Comparison of ENCODE assay signal across 1 cellular context in genomic region chr13:40313269-40314200, GRCh38.
A peak's percentile ranks its signal among the peaks of the same experiment; 100 is the strongest.
TF ChIP-seq lines count a peak whose summit lies in the region.

No MANE protein-coding gene starts in this region.

TF ChIP-seq in HepG2, 621 proteins besides CTCF, POLR2A, EP300 and RAD21 (continued from another document and continues in another):
- 0 out of 2 replicates have a peak, but pooled peaks have one; percentile 60 for TF ChIP-seq HMGXB3 (CRISPR knock-in tag; IDR thresholded peaks at IDR 0.05; ENCODE audit: borderline replicate concordance)
- TF ChIP-seq IRF2 (CRISPR knock-in tag; IDR thresholded peaks at IDR 0.05) = peak; percentile 51; the same call in 1 of the 2 replicates
- TF ChIP-seq HOMEZ (CRISPR knock-in tag; IDR thresholded peaks at IDR 0.05; ENCODE audit: low read depth) = peak; percentile 51; the same call in 1 of the 2 replicates
- TF ChIP-seq NCOR1 (IDR thresholded peaks at IDR 0.05; ENCODE audit: borderline replicate concordance, low read length) = 0 out of 2 replicates have a peak, but pooled peaks have one; percentile 34
- peak; percentile 29; the same call in 1 of the 2 replicates for TF ChIP-seq ZFY (CRISPR knock-in tag; IDR thresholded peaks at IDR 0.05)
- peak; percentile 44 for TF ChIP-seq XRCC5 (optimal IDR thresholded peaks at IDR 0.05; ENCODE audit: low read length)
- TF ChIP-seq HMG20B (CRISPR knock-in tag; conservative IDR thresholded peaks at IDR 0.05) = 0 out of 2 replicates have a peak, but pooled peaks have one; percentile 22
- TF ChIP-seq ZNF644 (CRISPR knock-in tag; IDR thresholded peaks at IDR 0.05; ENCODE audit: low read depth) = 0 out of 2 replicates have a peak, but pooled peaks have one; percentile 21
- no peak for TF ChIP-seq ZNF451 (CRISPR knock-in tag; IDR thresholded peaks at IDR 0.05)
- no peak for TF ChIP-seq CEBPB (IDR thresholded peaks at IDR 0.05; ENCODE audit: borderline replicate concordance, low read depth, low read length)
- TF ChIP-seq ZNF280D (CRISPR knock-in tag; IDR thresholded peaks at IDR 0.05) = no peak
- TF ChIP-seq FOXO4 (CRISPR knock-in tag; conservative IDR thresholded peaks at IDR 0.05) = no peak
- peak; percentile 84; the same call in 1 of the 2 replicates for TF ChIP-seq EHMT2 (IDR thresholded peaks at IDR 0.05; ENCODE audit: borderline replicate concordance, low read depth, low read length)
- no peak for TF ChIP-seq ZNF530 (CRISPR knock-in tag; IDR thresholded peaks at IDR 0.05; ENCODE audit: low read depth)
- TF ChIP-seq ZNF318 (CRISPR knock-in tag; IDR thresholded peaks at IDR 0.05) = no peak
- 0 out of 2 replicates have a peak, but pooled peaks have one; percentile 56 for TF ChIP-seq PRDM10 (CRISPR knock-in tag; IDR thresholded peaks at IDR 0.05; ENCODE audit: low read depth)
- peak; percentile 37; the same call in 1 of the 2 replicates for TF ChIP-seq PITX1 (CRISPR knock-in tag; IDR thresholded peaks at IDR 0.05)
- TF ChIP-seq CREB1 (IDR thresholded peaks at IDR 0.05) = no peak
- TF ChIP-seq CREB1 (CRISPR knock-in tag; IDR thresholded peaks at IDR 0.05) = peak; percentile 36; the same call in 1 of the 2 replicates
- 0 out of 2 replicates have a peak, but pooled peaks have one; percentile 13 for TF ChIP-seq TFDP2 (CRISPR knock-in tag; IDR thresholded peaks at IDR 0.05)
- no peak for TF ChIP-seq ZNF749 (CRISPR knock-in tag; IDR thresholded peaks at IDR 0.05; ENCODE audit: borderline replicate concordance)
- peak; percentile 11; the same call in 1 of the 2 replicates for TF ChIP-seq NCOA2 (CRISPR knock-in tag; IDR thresholded peaks at IDR 0.05)
- no peak for TF ChIP-seq NR1H2 (CRISPR knock-in tag; IDR thresholded peaks at IDR 0.05; ENCODE audit: borderline replicate concordance, low read depth)
- peak; percentile 27; the same call in 1 of the 2 replicates for TF ChIP-seq GATAD1 (CRISPR knock-in tag; IDR thresholded peaks at IDR 0.05)
- TF ChIP-seq ZFP90 (CRISPR knock-in tag; IDR thresholded peaks at IDR 0.05; ENCODE audit: borderline replicate concordance) = peak; percentile 98
- TF ChIP-seq ZNF782 (CRISPR knock-in tag; IDR thresholded peaks at IDR 0.05; ENCODE audit: borderline replicate concordance) = no peak
